8 cellular contexts compared by ENCODE assay signal in the genomic region with DNA sequence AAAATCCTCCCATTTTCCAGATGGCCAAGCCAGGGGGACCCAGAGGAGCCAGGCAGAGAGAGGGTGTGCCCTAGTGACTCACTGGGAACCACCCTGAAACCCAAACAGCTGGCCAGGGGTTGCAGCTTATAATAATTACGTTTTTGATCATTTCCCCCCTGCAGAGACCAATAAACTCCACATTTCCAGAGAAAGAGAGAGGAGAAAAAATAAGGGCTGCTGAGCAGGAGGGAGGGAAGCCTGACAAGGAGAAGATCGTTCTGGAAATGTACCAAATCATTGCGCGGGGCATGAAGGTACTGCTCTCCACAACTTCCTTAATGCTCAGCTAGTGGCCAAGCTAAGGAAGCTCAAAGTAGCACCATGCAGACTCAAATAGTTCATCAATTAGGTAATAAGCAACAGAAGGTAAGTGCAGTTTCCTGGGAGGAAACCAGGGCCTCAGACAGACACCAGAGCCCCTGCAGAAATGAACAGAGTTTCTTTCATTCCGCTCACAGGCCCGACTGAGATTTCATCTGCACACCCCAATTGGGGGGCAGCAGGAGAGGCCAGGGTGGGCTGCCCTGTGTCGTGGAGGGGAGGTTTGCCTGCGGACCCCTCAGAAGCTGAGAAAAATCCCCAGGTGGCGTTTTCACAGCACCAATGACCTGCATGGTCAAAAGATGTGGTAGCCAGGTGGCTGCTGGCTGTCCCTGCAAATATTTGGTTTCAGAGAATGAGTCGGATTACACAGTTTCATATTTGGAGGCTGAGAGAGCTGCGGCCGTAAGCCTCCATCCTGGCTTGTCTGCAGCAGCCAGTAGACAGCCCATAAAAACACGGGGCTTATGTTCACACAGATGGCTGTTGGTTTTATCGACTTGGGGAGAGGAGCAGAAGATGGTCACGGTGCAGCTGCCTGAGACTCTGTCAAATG.
DNase-seq lines count a peak whose midpoint lies in the region; ATAC-seq and TF ChIP-seq lines count a peak whose summit lies in the region.

No MANE protein-coding gene starts in this region.

- ATAC-seq in GM18517 (IDR thresholded peaks at IDR 0.05; ENCODE audit: unreplicated experiment) = peak; percentile 58
- peak; percentile 39 for ATAC-seq in HG02852 (IDR thresholded peaks at IDR 0.05; ENCODE audit: unreplicated experiment)

- no peaks in the 10 kb centered on the region for H3K27me3 ChIP-seq in testis

- no peaks in the 10 kb centered on the region for H3K36me3 ChIP-seq in testis (ENCODE audit: low read depth, missing control alignments)

- no peak for TF ChIP-seq POLR2A in testis (IDR thresholded peaks at IDR 0.05)

- WGBS in testis, 2 donors = 64 to 79% methylated on average over 14 to 15 of the region's 15 CpGs

- no peak overlapping the region for H3K4me3 ChIP-seq in testis

- peaks cover 15% of the 10 kb centered on the region for H3K4me1 ChIP-seq in testis

- TF ChIP-seq CTCF in testis (IDR thresholded peaks at IDR 0.05) = no peak

- DNase-seq in SK-N-DZ (ENCODE audit: low spot score) (peak; percentile 35), kidney tubule cell (ENCODE audit: low spot score) (peak; percentile 86), NCI-H446 treated with DMSO at 0.1 percent for 48 hours (lab: John Stamatoyannopoulos, UW) (no peak), putamen (ENCODE audit: low spot score) (no peak), testis (no peak), NCI-H128 (lab: John Stamatoyannopoulos, UW; ENCODE audit: unreplicated experiment) (no peak)

- H3K9me3 ChIP-seq in testis = no peaks in the 10 kb centered on the region

- H3K27ac ChIP-seq in testis = no peak overlapping the region

- intact Hi-C loops in testis (cut with DNase I; ENCODE audit: low total_unique reads) = loop anchor here (10.0 kb wide), 1 partner anchor 252 kb away; the partner anchor contains the start of gene ZNF438

Comparison
In these comparisons a context has a peak if more than half of its experiments do, and no peak if none do; other contexts are left out.
1. DNase-seq: peak in SK-N-DZ (single experiment) and kidney tubule cell (single experiment); none in NCI-H446 treated with DMSO at 0.1 percent for 48 hours (single experiment), putamen (single experiment), testis (single experiment) and NCI-H128 (single experiment).